1 cellular context compared by ENCODE assay signal in genomic region chr3:64104006-64104405, GRCh38.
TF ChIP-seq lines count a peak whose summit lies in the region.

No MANE protein-coding gene starts in this region.

TF ChIP-seq in SK-N-SH, 30 proteins besides CTCF, POLR2A, EP300 and RAD21:
- TF ChIP-seq RCOR1 (IDR thresholded peaks at IDR 0.05; ENCODE audit: low read length) (peak; percentile 20; the same call in 1 of the 2 replicates), GATA2 (CRISPR knock-in tag; IDR thresholded peaks at IDR 0.05) (peak; percentile 66), SMC3 (IDR thresholded peaks at IDR 0.05; ENCODE audit: low read depth, low read length) (no peak)
TF ChIP-seq in SK-N-SH: peak in this region for 2.
